19 cellular contexts compared by ENCODE assay signal in genomic region chr1:5367306-5367705, GRCh38.
DNase-seq lines count a peak whose midpoint lies in the region; ATAC-seq and TF ChIP-seq lines count a peak whose summit lies in the region.
"Had no signal": no experiment of that assay in that cellular context is flagged by ENCODE, and none has a peak within 500 bp of the region (broad histone marks: within the 10 kb centered on the region; RNA-seq: fewer than 3 reads in every experiment).

No MANE protein-coding gene starts in this region.

- H3K36me3 Mint-ChIP-seq in neural progenitor cell: no peaks in the 10 kb centered on the region
- H3K36me3 Mint-ChIP-seq: CD8-positive, alpha-beta T cell had no signal

- peaks cover 8% of the 10 kb centered on the region for H3K9me3 Mint-ChIP-seq in neural progenitor cell
- H3K9me3 Mint-ChIP-seq: CD8-positive, alpha-beta T cell had no signal

- H3K27ac Mint-ChIP-seq in neural progenitor cell: no peak overlapping the region
- H3K27ac Mint-ChIP-seq: B cell; CD4-positive, alpha-beta T cell; CD8-positive, alpha-beta T cell had no signal

- H3K79me2 ChIP-seq in neural progenitor cell (ENCODE audit: low read depth): no peaks in the 10 kb centered on the region
- H3K79me2 ChIP-seq in GM23248 (ENCODE audit: insufficient read depth): no peaks in the 10 kb centered on the region

- H3K4me3 ChIP-seq in neural progenitor cell (no peak overlapping the region), sigmoid colon (no peak overlapping the region), GM23248 (no peak overlapping the region)
- H3K4me3 ChIP-seq: A549; BLaER1 treated with 17β-estradiol and CSF1 and Interleukin-3, amounts not matched to agents 10 nM and 100 nM had no signal

- in situ Hi-C loops in GM23248 (cut with MboI): no loop called here

- peaks cover 2% of the 10 kb centered on the region for H3F3A ChIP-seq in neural progenitor cell (ENCODE audit: low read depth)
- H3F3A ChIP-seq in GM23248 (ENCODE audit: insufficient read depth): no peaks in the 10 kb centered on the region

- intact Hi-C loops in sigmoid colon (cut with DNase I): no loop called here

- H3K4me1 ChIP-seq in neural progenitor cell: peaks cover 15% of the 10 kb centered on the region
- H3K4me1 ChIP-seq in sigmoid colon: no peaks in the 10 kb centered on the region
- no peaks in the 10 kb centered on the region for H3K4me1 ChIP-seq in GM23248 (ENCODE audit: insufficient read depth)
- H3K4me1 ChIP-seq: A549, Caco-2 had no signal

- peak; percentile 50 for DNase-seq in activated effector memory CD4-positive, alpha-beta T cell treated with anti-CD3 and anti-CD28 coated beads, Interleukin-2, amount 50 U/mL, for 16 hours
- DNase-seq in activated effector memory CD4-positive, alpha-beta T cell treated with Interleukin-2 at 50 U/mL for 16 hours: no peak
- DNase-seq in neural progenitor cell (ENCODE audit: low spot score): no peak
- peak; percentile 18 for DNase-seq in sigmoid colon
- DNase-seq in effector CD4-positive, alpha-beta T cell: no peak
- no peak for DNase-seq in GM23248
- DNase-seq: AML-193; Caco-2; Calu3; CD4-positive, alpha-beta T cell; CD8-positive, alpha-beta T cell; DMS79 treated with DMSO at 0.1 percent for 48 hours; GF-D8 had no signal

- H3K27me3 ChIP-seq in neural progenitor cell (no peaks in the 10 kb centered on the region), sigmoid colon (peaks cover 0 to 4% (median 0%) of the 10 kb centered on the region in 3 donors), GM23248 (replicated peaks; ENCODE audit: insufficient read depth) (no peaks in the 10 kb centered on the region)
- H3K27me3 ChIP-seq: BLaER1 treated with 17β-estradiol and CSF1 and Interleukin-3, amounts not matched to agents 10 nM and 100 nM had no signal

- 77 to 88% methylated on average over 6 of the region's 6 CpGs for WGBS in sigmoid colon, 2 donors
- WGBS in GM23248 (ENCODE audit: low coverage in 1 of 2, low lambda C conversion rate in 2 of 2, missing lambda C conversion rate in 2 of 2), 2 experiments: 14 to 22% methylated on average over 6 of the region's 6 CpGs

- H3K27me3 Mint-ChIP-seq in neural progenitor cell (ENCODE audit: insufficient read depth, low read depth): peaks cover 2% of the 10 kb centered on the region
- H3K27me3 Mint-ChIP-seq: B cell had no signal

- H4K20me1 ChIP-seq in neural progenitor cell (ENCODE audit: low read depth): no peaks in the 10 kb centered on the region
- no peaks in the 10 kb centered on the region for H4K20me1 ChIP-seq in GM23248 (ENCODE audit: insufficient read depth)
- H4K20me1 ChIP-seq: BLaER1 treated with 17β-estradiol and CSF1 and Interleukin-3, amounts not matched to agents 10 nM and 100 nM had no signal

- H3K9ac ChIP-seq in neural progenitor cell (no peak overlapping the region), GM23248 (no peak overlapping the region)
- H3K9ac ChIP-seq: BLaER1 treated with 17β-estradiol and CSF1 and Interleukin-3, amounts not matched to agents 10 nM and 100 nM had no signal

- H2AFZ ChIP-seq in neural progenitor cell (replicated peaks) (no peak overlapping the region), GM23248 (no peak overlapping the region)

- TF ChIP-seq EP300 in sigmoid colon (IDR thresholded peaks at IDR 0.05): no peak

- TF ChIP-seq POLR2A in sigmoid colon (IDR thresholded peaks at IDR 0.05): no peak

- H3K9me3 ChIP-seq in neural progenitor cell (ENCODE audit: low read depth): no peaks in the 10 kb centered on the region
- H3K9me3 ChIP-seq in sigmoid colon: no peaks in the 10 kb centered on the region
- H3K9me3 ChIP-seq in GM23248 (ENCODE audit: low read depth): no peaks in the 10 kb centered on the region
- H3K9me3 ChIP-seq: A549, Caco-2 had no signal

- H3K27ac ChIP-seq in neural progenitor cell (no peak overlapping the region), sigmoid colon (no peak overlapping the region), GM23248 (no peak overlapping the region)
- H3K27ac ChIP-seq: 22Rv1; A549; BLaER1 treated with 17β-estradiol and CSF1 and Interleukin-3, amounts not matched to agents 10 nM and 100 nM; C4-2B had no signal

- ATAC-seq in HG03469 (IDR thresholded peaks at IDR 0.05; ENCODE audit: unreplicated experiment): no peak
- ATAC-seq: A549; CD8-positive, alpha-beta T cell had no signal

- H3K36me3 ChIP-seq in neural progenitor cell (no peaks in the 10 kb centered on the region), sigmoid colon (no peaks in the 10 kb centered on the region), GM23248 (ENCODE audit: low read depth) (no peaks in the 10 kb centered on the region)
- H3K36me3 ChIP-seq: BLaER1 treated with 17β-estradiol and CSF1 and Interleukin-3, amounts not matched to agents 10 nM and 100 nM had no signal

- TF ChIP-seq CTCF in neural progenitor cell (IDR thresholded peaks at IDR 0.05): no peak
- TF ChIP-seq CTCF in sigmoid colon (IDR thresholded peaks at IDR 0.05): no peak

- H3K4me1 Mint-ChIP-seq in neural progenitor cell: peaks cover 28% of the 10 kb centered on the region
- H3K4me1 Mint-ChIP-seq: B cell had no signal

- no peaks in the 10 kb centered on the region for H3K9me2 ChIP-seq in GM23248 (ENCODE audit: insufficient read depth)

- no peak overlapping the region for H3K4me3 Mint-ChIP-seq in neural progenitor cell
- H3K4me3 Mint-ChIP-seq: B cell; CD4-positive, alpha-beta T cell; CD8-positive, alpha-beta T cell had no signal

- H3K4me2 ChIP-seq in neural progenitor cell: peak overlapping the region; percentile 57
- no peak overlapping the region for H3K4me2 ChIP-seq in GM23248 (ENCODE audit: unreplicated experiment)
- H3K4me2 ChIP-seq: A549 had no signal

Comparison
In these comparisons a context has a peak if more than half of its experiments do, and no peak if none do; other contexts are left out.
1. DNase-seq: peak in activated effector memory CD4-positive, alpha-beta T cell treated with anti-CD3 and anti-CD28 coated beads, Interleukin-2, amount 50 U/mL, for 16 hours (single experiment) and sigmoid colon (single experiment); none in activated effector memory CD4-positive, alpha-beta T cell treated with Interleukin-2 at 50 U/mL for 16 hours (single experiment), neural progenitor cell (single experiment), effector CD4-positive, alpha-beta T cell (single experiment) and GM23248 (single experiment).